In genomic region chr18:76492669-76493212, GRCh38 we compare ENCODE assay signal across 8 cellular contexts. TPM values are rescaled to one million over a fixed set of nuclear protein-coding genes. Genes with fewer than 3 reads are reported as not detected.
DNase-seq lines count a peak whose midpoint lies in the region; ATAC-seq and TF ChIP-seq lines count a peak whose summit lies in the region.

No MANE protein-coding gene starts in this region.

- peaks cover 82% of the 10 kb centered on the region for H3K27me3 Mint-ChIP-seq in CD4-positive, alpha-beta T cell
- H3K27me3 Mint-ChIP-seq in activated CD4-positive, alpha-beta memory T cell treated with anti-CD3 and anti-CD28 coated beads, Interleukin-2, amount 10 ng/mL, durations not matched to agents 7 days and 5 days, result peaks cover 78% of the 10 kb centered on the region

- H3K36me3 ChIP-seq in duodenal mucosa (ENCODE audit: control insufficient read depth in 1 of 2, insufficient read depth in 2 of 2, low read length in 2 of 2) (no peaks in the 10 kb centered on the region), liver (ENCODE audit: control insufficient read depth in 4 of 4, insufficient read depth in 3 of 4, low read depth in 1 of 4, low read length in 3 of 4) (no peaks in the 10 kb centered on the region)

- peaks cover 31% of the 10 kb centered on the region for H3K36me3 Mint-ChIP-seq in CD4-positive, alpha-beta T cell (ENCODE audit: low read depth)
- peaks cover 7% of the 10 kb centered on the region for H3K36me3 Mint-ChIP-seq in activated CD4-positive, alpha-beta memory T cell treated with anti-CD3 and anti-CD28 coated beads, Interleukin-2, amount 10 ng/mL, durations not matched to agents 7 days and 5 days (ENCODE audit: low read depth)

- WGBS in liver, result under 1% methylated on average over 31 of the region's 31 CpGs

- intact Hi-C loops in CD4-positive, alpha-beta T cell (cut with DNase I, micrococcal nuclease), result loop anchor here (2.0 to 10.0 kb wide), 3 partner anchors 42 to 1898 kb away; partner anchors contain the start of gene ZNF407 (in 2 of the 2)

- peak overlapping the region; percentile 73 to 78 for H3K9ac ChIP-seq in duodenal mucosa (ENCODE audit: low read depth in 1 of 2, low read length in 2 of 2)
- H3K9ac ChIP-seq in liver (ENCODE audit: low read depth in 1 of 2, low read length in 2 of 2), result peak overlapping the region; percentile 68 to 69

- CTCF ChIA-PET in CD4-positive, alpha-beta T cell (lab: Charles Lee), result no interaction called here
- CTCF ChIA-PET in activated CD4-positive, alpha-beta memory T cell treated with anti-CD3 and anti-CD28 coated beads, Interleukin-2, amount 10 ng/mL, durations not matched to agents 7 days and 5 days (lab: Charles Lee), result interaction anchor here (0.7 to 2.2 kb wide), 2 partner anchors 217 to 1414 kb away, joined by 3 to 5 read pairs; no protein-coding TSS in a partner anchor

- H3K9me3 Mint-ChIP-seq in CD4-positive, alpha-beta T cell, result no peaks in the 10 kb centered on the region
- H3K9me3 Mint-ChIP-seq in activated CD4-positive, alpha-beta memory T cell treated with anti-CD3 and anti-CD28 coated beads, Interleukin-2, amount 10 ng/mL, durations not matched to agents 7 days and 5 days, result no peaks in the 10 kb centered on the region

- H3K4me3 Mint-ChIP-seq in CD4-positive, alpha-beta T cell, result peak overlapping the region; percentile 95
- peak overlapping the region; percentile 85 for H3K4me3 Mint-ChIP-seq in activated CD4-positive, alpha-beta memory T cell treated with anti-CD3 and anti-CD28 coated beads, Interleukin-2, amount 10 ng/mL, durations not matched to agents 7 days and 5 days

- peaks cover 65% of the 10 kb centered on the region for H3K4me1 Mint-ChIP-seq in CD4-positive, alpha-beta T cell (ENCODE audit: low read depth)
- H3K4me1 Mint-ChIP-seq in activated CD4-positive, alpha-beta memory T cell treated with anti-CD3 and anti-CD28 coated beads, Interleukin-2, amount 10 ng/mL, durations not matched to agents 7 days and 5 days, result peaks cover 34% of the 10 kb centered on the region

- TF ChIP-seq CTCF in CD4-positive, alpha-beta T cell (IDR thresholded peaks at IDR 0.05), result no peak
- TF ChIP-seq CTCF in liver (IDR thresholded peaks at IDR 0.05; ENCODE audit: low read depth, low read length, missing input control), result no peak

- peak overlapping the region; percentile 37 for H3K27ac ChIP-seq in CD4-positive, alpha-beta T cell (ENCODE audit: low read depth, low read length)
- H3K27ac ChIP-seq in duodenal mucosa (ENCODE audit: low read depth, low read length) (peak overlapping the region; percentile 82), liver (ENCODE audit: low read depth in 1 of 2, low read length in 2 of 2) (peak overlapping the region; percentile 86 to 93)

- peak; percentile 97 to 100 (median 99) for DNase-seq in CD4-positive, alpha-beta T cell
- DNase-seq in NCI-H82 (lab: John Stamatoyannopoulos, UW), result peak; percentile 98
- DNase-seq in activated CD4-positive, alpha-beta memory T cell treated with anti-CD3 and anti-CD28 coated beads, Interleukin-2, amount 10 ng/mL, durations not matched to agents 7 days and 5 days, result peak; percentile 99
- DNase-seq in stimulated activated CD4-positive, alpha-beta T cell treated with anti-CD3 and anti-CD28 coated beads, Interleukin-2, amount 100 ng/mL, for 48 hours, result peak; percentile 99 to 100

- H3K4me1 ChIP-seq in duodenal mucosa (ENCODE audit: control insufficient read depth in 1 of 2, insufficient read depth in 2 of 2, low read length in 2 of 2) (peaks cover 21% of the 10 kb centered on the region in 2 donors), liver (ENCODE audit: control insufficient read depth in 4 of 4, insufficient read depth in 4 of 4, low read length in 3 of 4) (peaks cover 0 to 42% (median 27%) of the 10 kb centered on the region in 4 donors)

- POLR2A ChIA-PET in CD4-positive, alpha-beta T cell (lab: Charles Lee), result interaction anchor here (0.8 to 2.3 kb wide), 6 partner anchors 25 to 229 kb away, joined by 3 to 7 read pairs (median 5); no protein-coding TSS in a partner anchor
- POLR2A ChIA-PET in activated CD4-positive, alpha-beta memory T cell treated with anti-CD3 and anti-CD28 coated beads, Interleukin-2, amount 10 ng/mL, durations not matched to agents 7 days and 5 days (lab: Charles Lee), result interaction anchor here (0.9 kb wide), 1 partner anchor 228 kb away, joined by 5 read pairs; no protein-coding TSS in a partner anchor

- H3K27ac Mint-ChIP-seq in CD4-positive, alpha-beta T cell, result peak overlapping the region; percentile 82
- peak overlapping the region; percentile 53 for H3K27ac Mint-ChIP-seq in activated CD4-positive, alpha-beta memory T cell treated with anti-CD3 and anti-CD28 coated beads, Interleukin-2, amount 10 ng/mL, durations not matched to agents 7 days and 5 days

- H3K9me3 ChIP-seq in CD4-positive, alpha-beta T cell (ENCODE audit: control insufficient read depth, low read length), result no peaks in the 10 kb centered on the region
- H3K9me3 ChIP-seq in duodenal mucosa (ENCODE audit: control insufficient read depth in 1 of 2, low read length in 2 of 2) (no peaks in the 10 kb centered on the region), liver (ENCODE audit: control insufficient read depth in 4 of 4, low read length in 3 of 4) (no peaks in the 10 kb centered on the region)

- no peak for TF ChIP-seq RAD21 in liver (IDR thresholded peaks at IDR 0.05)

- peaks cover 13% of the 10 kb centered on the region for H3K27me3 ChIP-seq in CD4-positive, alpha-beta T cell (ENCODE audit: control insufficient read depth, insufficient read depth, low read length)
- H3K27me3 ChIP-seq in duodenal mucosa (ENCODE audit: control insufficient read depth in 1 of 2, insufficient read depth in 2 of 2, low read length in 2 of 2) (no peaks in the 10 kb centered on the region), liver (ENCODE audit: control insufficient read depth in 4 of 4, insufficient read depth in 4 of 4, low read length in 3 of 4) (no peaks in the 10 kb centered on the region)

- peak overlapping the region; percentile 81 to 84 for H3K4me3 ChIP-seq in duodenal mucosa (ENCODE audit: low read depth in 1 of 2, low read length in 2 of 2)
- peak overlapping the region; percentile 67 to 97 (median 79) for H3K4me3 ChIP-seq in liver (ENCODE audit: low read depth in 1 of 3, low read length in 3 of 3)

- peak; percentile 68 for ATAC-seq in CD4-positive, alpha-beta T cell (ENCODE audit: poor library complexity)
- ATAC-seq in GM19438 (IDR thresholded peaks at IDR 0.05; ENCODE audit: low read depth, unreplicated experiment), result peak; percentile 64
- peak; percentile 77 for ATAC-seq in HG03565 (IDR thresholded peaks at IDR 0.05; ENCODE audit: unreplicated experiment)

TF ChIP-seq in liver, 16 proteins besides CTCF, POLR2A, EP300 and RAD21 (continues in another document):
- TF ChIP-seq HNF4G (IDR thresholded peaks at IDR 0.05) (peak; percentile 26), GABPA (IDR thresholded peaks at IDR 0.05 in 1 of 2, conservative IDR thresholded peaks at IDR 0.05 in 1 of 2) (peak; percentile 36 to 61), ZBTB33 (IDR thresholded peaks at IDR 0.05) (peak; percentile 32), ATF3 (IDR thresholded peaks at IDR 0.05) (no peak), RXRA (IDR thresholded peaks at IDR 0.05) (peak in 1 of 2 donors; percentile 31), MAX (IDR thresholded peaks at IDR 0.05) (peak; percentile 83), YY1 (IDR thresholded peaks at IDR 0.05) (peak; percentile 17), SP1 (IDR thresholded peaks at IDR 0.05) (peak; percentile 65)

RNA-seq across cellular contexts. Expression of gene ZNF516, which starts 2.3 kb away (rescaled TPM):
- 10 to 100 TPM; 22.4 to 29.3 TPM for total RNA-seq in CD4-positive, alpha-beta T cell
- total RNA-seq in activated CD4-positive, alpha-beta memory T cell treated with anti-CD3 and anti-CD28 coated beads, Interleukin-2, amount 10 ng/mL, durations not matched to agents 7 days and 5 days, result 1 to 10 TPM; 3.9 to 5.0 TPM
- total RNA-seq in liver, result 10 to 100 TPM; 10.9 to 12.2 TPM
- polyA plus RNA-seq in liver, result 1 to 10 TPM; 2.5 to 4.2 TPM

Comparison
In these comparisons a context has a peak if more than half of its experiments do, and no peak if none do; other contexts are left out.
1. Peak in every context shown above with its lines: DNase-seq, ATAC-seq, H3K4me3 ChIP-seq and H3K27ac ChIP-seq.
2. H3K27ac ChIP-seq: peak in every context shown above with its lines; median percentile 90 in liver; 82 in duodenal mucosa; 37 in CD4-positive, alpha-beta T cell.